In the genomic region with DNA sequence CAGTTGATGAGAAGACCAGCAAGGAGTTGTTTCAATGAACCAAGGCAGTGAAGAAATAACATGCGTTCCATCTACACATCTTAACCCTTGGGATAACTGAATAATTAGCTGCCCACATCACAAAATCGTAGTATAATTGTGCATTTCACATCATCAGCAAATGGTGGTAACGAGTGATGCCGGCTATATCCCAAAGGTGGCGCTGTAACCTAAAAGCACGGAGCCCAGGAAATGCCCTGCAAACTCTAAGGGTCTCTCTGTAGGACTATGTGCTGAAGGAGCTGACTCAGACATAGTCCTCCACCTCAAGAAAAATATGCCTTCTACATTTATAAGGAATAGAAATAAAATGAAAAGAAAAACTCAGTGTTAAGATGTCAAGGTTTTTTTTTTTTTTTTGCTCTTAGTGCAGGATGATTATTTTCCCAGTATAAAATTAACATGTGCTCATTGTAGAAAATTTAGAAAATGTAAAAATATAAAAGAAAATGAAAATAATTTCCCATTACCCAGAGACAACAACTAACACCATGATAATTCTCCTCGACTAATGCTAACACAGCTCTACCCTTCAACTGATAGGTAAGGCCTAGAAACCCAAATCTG, we compare ENCODE assay signal across 9 cellular contexts. TPM values are rescaled to one million over a fixed set of nuclear protein-coding genes. Genes with fewer than 3 reads are reported as not detected.
A peak's percentile ranks its signal among the peaks of the same experiment; 100 is the strongest.
DNase-seq lines count a peak whose midpoint lies in the region; ATAC-seq and TF ChIP-seq lines count a peak whose summit lies in the region.
"Had no signal": no experiment of that assay in that cellular context is flagged by ENCODE, and none has a peak within 500 bp of the region (broad histone marks: within the 10 kb centered on the region; RNA-seq: fewer than 3 reads in every experiment).

No MANE protein-coding gene starts in this region.

- H3K27ac ChIP-seq in heart left ventricle: no peak overlapping the region

- H3K4me1 Mint-ChIP-seq in type B pancreatic cell (ENCODE audit: unreplicated experiment): peaks cover 5% of the 10 kb centered on the region

- intact Hi-C loops in heart left ventricle (cut with DNase I) (loop anchor here in 1 of 10 donors (10.0 kb wide), 2 partner anchors 80 to 160 kb away; no protein-coding TSS in a partner anchor), cardiac septum (cut with DNase I) (no loop called here)

- WGBS in heart left ventricle, 4 donors: 33 to 38% (median 35%) methylated on average over 7 of the region's 7 CpGs

- peaks cover 6% of the 10 kb centered on the region for H3K36me3 Mint-ChIP-seq in type B pancreatic cell

- no peak overlapping the region for H3K27ac Mint-ChIP-seq in type B pancreatic cell
- H3K27ac Mint-ChIP-seq: dendritic cell treated with granulocyte-macrophage colony-stimulating factor and Interleukin-4, amounts not matched to agents 40 ng/mL and 50 ng/mL, for 4 days had no signal

- no peaks in the 10 kb centered on the region for H3K4me1 ChIP-seq in heart left ventricle
- H3K4me1 ChIP-seq in NT2/D1 (ENCODE audit: insufficient read depth, insufficient read length): no peaks in the 10 kb centered on the region

- ATAC-seq in heart left ventricle (no peak), HG02870 (IDR thresholded peaks at IDR 0.05; ENCODE audit: unreplicated experiment) (peak; percentile 76), HG03571 (IDR thresholded peaks at IDR 0.05; ENCODE audit: unreplicated experiment) (no peak)

- H3K9me3 ChIP-seq in heart left ventricle (no peaks in the 10 kb centered on the region), NT2/D1 (ENCODE audit: insufficient read depth, low read length) (no peaks in the 10 kb centered on the region)

- TF ChIP-seq POLR2A in heart left ventricle (IDR thresholded peaks at IDR 0.05): no peak

- H3K36me3 ChIP-seq in heart left ventricle: no peaks in the 10 kb centered on the region
- H3K36me3 ChIP-seq in NT2/D1 (ENCODE audit: insufficient read depth, insufficient read length, low read length): no peaks in the 10 kb centered on the region

- no peaks in the 10 kb centered on the region for H3K27me3 Mint-ChIP-seq in type B pancreatic cell
- H3K27me3 Mint-ChIP-seq: dendritic cell treated with granulocyte-macrophage colony-stimulating factor and Interleukin-4, amounts not matched to agents 40 ng/mL and 50 ng/mL, for 4 days had no signal

- H3K4me3 Mint-ChIP-seq in type B pancreatic cell: peak overlapping the region; percentile 86
- H3K4me3 Mint-ChIP-seq: dendritic cell treated with granulocyte-macrophage colony-stimulating factor and Interleukin-4, amounts not matched to agents 40 ng/mL and 50 ng/mL, for 4 days had no signal

- no peaks in the 10 kb centered on the region for H3K27me3 ChIP-seq in heart left ventricle
- H3K27me3 ChIP-seq in NT2/D1 (ENCODE audit: insufficient read depth, insufficient read length): no peaks in the 10 kb centered on the region

- no peak overlapping the region for H3K9ac ChIP-seq in NT2/D1 (ENCODE audit: insufficient read length, low read depth)

- peak in 11 of 12 donors; percentile 15 to 60 (median 38) for TF ChIP-seq CTCF in heart left ventricle (IDR thresholded peaks at IDR 0.05)
- peak; percentile 95 for TF ChIP-seq CTCF in fibroblast of pulmonary artery (IDR thresholded peaks at IDR 0.05; ENCODE audit: low read length, missing control alignments)
- peak; percentile 84 for TF ChIP-seq CTCF in type B pancreatic cell (conservative IDR thresholded peaks at IDR 0.05)

- H3K4me3 ChIP-seq in heart left ventricle (no peak overlapping the region), NT2/D1 (ENCODE audit: insufficient read length, low read depth) (no peak overlapping the region), fibroblast of pulmonary artery (replicated peaks; ENCODE audit: low read depth, low read length) (no peak overlapping the region)

- DNase-seq in heart left ventricle: no peak
- no peak for DNase-seq in cardiac septum (ENCODE audit: low spot score)
- DNase-seq in NT2/D1 (ENCODE audit: low read depth, low spot score): peak; percentile 18
- DNase-seq in fibroblast of pulmonary artery (ENCODE audit: low read depth): peak; percentile 68
- DNase-seq in type B pancreatic cell (ENCODE audit: extremely low spot score, unreplicated experiment): no peak
- no peak for DNase-seq in mesenteric fat pad (ENCODE audit: low spot score)

- H3K9me3 Mint-ChIP-seq in type B pancreatic cell: peaks cover 3% of the 10 kb centered on the region
- H3K9me3 Mint-ChIP-seq: dendritic cell treated with granulocyte-macrophage colony-stimulating factor and Interleukin-4, amounts not matched to agents 40 ng/mL and 50 ng/mL, for 4 days had no signal

RNA-seq across cellular contexts. Expression of gene DSG3, which starts 23.1 kb away (rescaled TPM):
- total RNA-seq in heart left ventricle (under 1 TPM in 1 of 9 donors, not detected in 8; 0.07 TPM), cardiac septum (not detected), type B pancreatic cell (ENCODE audit: low replicate concordance) (1.1 and 4.5 TPM in 2 replicates), mesenteric fat pad (not detected)
- under 1 TPM in 1 of 2 donors, not detected in 1; 0.01 TPM for polyA plus RNA-seq in heart left ventricle

RNA-seq across cellular contexts. Expression of gene DSG4, which starts 47.9 kb away (rescaled TPM):
- total RNA-seq in heart left ventricle (not detected), cardiac septum (not detected), type B pancreatic cell (ENCODE audit: low replicate concordance) (0.07 and 0.17 TPM in 2 replicates), mesenteric fat pad (not detected)
- not detected for polyA plus RNA-seq in heart left ventricle

Comparison
In these comparisons a context has a peak if more than half of its experiments do, and no peak if none do; other contexts are left out.
1. DNase-seq: peak in NT2/D1 (single experiment) and fibroblast of pulmonary artery (single experiment); none in heart left ventricle (0 of 5), cardiac septum (single experiment), type B pancreatic cell (single experiment) and mesenteric fat pad (single experiment).
2. CTCF ChIP-seq: peak in every context shown above with its lines; median percentile 95 in fibroblast of pulmonary artery; 84 in type B pancreatic cell; 38 in heart left ventricle.